In the genomic region with DNA sequence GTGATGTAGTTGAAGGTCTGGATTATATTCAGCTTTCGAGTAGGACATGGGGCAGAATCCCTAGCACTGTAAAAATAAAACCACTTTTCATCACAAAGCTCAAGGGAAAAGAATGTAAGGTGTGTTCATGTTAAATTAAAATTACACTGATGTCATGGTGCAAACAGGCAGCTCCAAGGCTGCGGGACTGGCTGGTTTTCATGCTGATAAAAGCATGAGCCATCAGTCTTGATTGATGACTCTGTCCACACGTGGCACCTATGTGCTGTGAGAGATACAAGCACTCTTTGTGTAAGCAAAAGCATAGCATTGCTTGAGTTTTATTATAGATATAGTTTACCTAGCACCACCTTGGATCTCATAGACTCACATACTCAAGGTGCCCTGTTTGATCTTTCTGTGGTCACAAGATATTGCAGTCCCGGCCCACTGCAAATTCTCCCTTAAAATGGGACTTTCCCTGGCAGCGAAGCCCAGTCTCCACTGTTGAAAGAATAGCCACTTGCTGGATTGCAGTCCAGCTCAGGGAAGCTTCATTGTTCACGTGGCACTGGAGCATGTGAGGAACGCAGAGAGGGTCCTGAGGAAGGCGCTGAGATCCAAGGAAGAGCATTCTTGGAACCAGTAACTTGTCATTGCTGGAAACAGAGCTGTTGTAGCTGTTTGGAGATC, we compare ENCODE assay signal across 14 cellular contexts.
DNase-seq lines count a peak whose midpoint lies in the region; ATAC-seq, FAIRE-seq and TF ChIP-seq lines count a peak whose summit lies in the region.
"Had no signal": no experiment of that assay in that cellular context is flagged by ENCODE, and none has a peak within 500 bp of the region (broad histone marks: within the 10 kb centered on the region; RNA-seq: fewer than 3 reads in every experiment).

No MANE protein-coding gene starts in this region.

- H3K4me3 ChIP-seq in PC-9 (no peak overlapping the region), bronchial epithelial cell (ENCODE audit: low read depth, low read length) (no peak overlapping the region)

- H2AFZ ChIP-seq in PC-9, result no peak overlapping the region
- H2AFZ ChIP-seq: parathyroid adenoma had no signal

- peak overlapping the region; percentile 56 for H3K27ac ChIP-seq in PC-9
- H3K27ac ChIP-seq: parathyroid adenoma had no signal

- peak overlapping the region; percentile 38 for H3K4me2 ChIP-seq in PC-9

- intact Hi-C loops in PC-9 (cut with micrococcal nuclease; ENCODE audit: unreplicated experiment), result loop anchor here (1.0 to 5.0 kb wide), 2 partner anchors 18 to 87 kb away; no protein-coding TSS in a partner anchor

- TF ChIP-seq CTCF in PC-9 (conservative IDR thresholded peaks at IDR 0.05) (no peak), bronchial epithelial cell (IDR thresholded peaks at IDR 0.05; ENCODE audit: insufficient read depth, low read length, severe bottlenecking) (no peak)

- POLR2A ChIA-PET in PC-9 (lab: Charles Lee; ENCODE audit: unreplicated experiment), result interaction anchor here (0.6 kb wide), 1 partner anchor 31 kb away, joined by 6 read pairs; no protein-coding TSS in a partner anchor

- ATAC-seq in HG02759 (IDR thresholded peaks at IDR 0.05; ENCODE audit: unreplicated experiment) (no peak), GM18861 (IDR thresholded peaks at IDR 0.05; ENCODE audit: unreplicated experiment) (no peak), HG03139 (IDR thresholded peaks at IDR 0.05; ENCODE audit: unreplicated experiment) (no peak)

- no peaks in the 10 kb centered on the region for H4K20me1 ChIP-seq in PC-9 (ENCODE audit: insufficient read depth)

- FAIRE-seq in bronchial epithelial cell (lab: Jason Lieb, UNC), result no peak

- peaks cover 18% of the 10 kb centered on the region for H3K4me1 ChIP-seq in PC-9 (replicated peaks; ENCODE audit: insufficient read depth)
- H3K4me1 ChIP-seq: parathyroid adenoma had no signal

- H3K79me2 ChIP-seq in PC-9 (ENCODE audit: low read depth), result no peaks in the 10 kb centered on the region
- H3K79me2 ChIP-seq: parathyroid adenoma had no signal

- peaks cover 8% of the 10 kb centered on the region; the same call in 1 of the 2 replicates for H3F3A ChIP-seq in PC-9 (ENCODE audit: insufficient read depth, low read depth)

- TSS peak; percentile 89 for BruUV-seq in PC-9 (replicated peaks; lab: Mats Ljungman, UMichigan)

- CTCF ChIA-PET in PC-9 (lab: Charles Lee), result no interaction called here

- DNase-seq in ELR (ENCODE audit: low read depth) (peak; percentile 21), PC-9 (peak; percentile 59 to 91), bronchial epithelial cell (ENCODE audit: low read depth) (peak; percentile 91), mucosa of gallbladder (ENCODE audit: low spot score) (peak; percentile 75), hippocampal formation (lab: John Stamatoyannopoulos, UW) (no peak)
- DNase-seq: activated naive CD8-positive, alpha-beta T cell treated with anti-CD3 and anti-CD28 coated beads, Interleukin-2, amount 10 ng/mL, durations not matched to agents 7 days and 5 days; AML-193; DND-41; head of caudate nucleus; T-helper 9 cell had no signal

- H3K36me3 ChIP-seq in PC-9 (ENCODE audit: low read depth), result no peaks in the 10 kb centered on the region
- no peaks in the 10 kb centered on the region for H3K36me3 ChIP-seq in bronchial epithelial cell (ENCODE audit: control insufficient read depth, insufficient read depth, low read length)

- H3K9me3 ChIP-seq in PC-9 (ENCODE audit: insufficient read depth, low read depth), result no peaks in the 10 kb centered on the region

- H3K9me2 ChIP-seq in PC-9 (ENCODE audit: insufficient read depth), result no peaks in the 10 kb centered on the region

- H3K27me3 ChIP-seq in PC-9 (ENCODE audit: insufficient read depth, low read depth) (no peaks in the 10 kb centered on the region), bronchial epithelial cell (ENCODE audit: control insufficient read depth, insufficient read depth, low read length) (peaks cover 2% of the 10 kb centered on the region)

Comparison
In these comparisons a context has a peak if more than half of its experiments do, and no peak if none do; other contexts are left out.
1. DNase-seq: peak in ELR (single experiment), PC-9 (2 of 2), bronchial epithelial cell (single experiment) and mucosa of gallbladder (single experiment); none in hippocampal formation (0 of 2).